8 cellular contexts compared by ENCODE assay signal in the genomic region with DNA sequence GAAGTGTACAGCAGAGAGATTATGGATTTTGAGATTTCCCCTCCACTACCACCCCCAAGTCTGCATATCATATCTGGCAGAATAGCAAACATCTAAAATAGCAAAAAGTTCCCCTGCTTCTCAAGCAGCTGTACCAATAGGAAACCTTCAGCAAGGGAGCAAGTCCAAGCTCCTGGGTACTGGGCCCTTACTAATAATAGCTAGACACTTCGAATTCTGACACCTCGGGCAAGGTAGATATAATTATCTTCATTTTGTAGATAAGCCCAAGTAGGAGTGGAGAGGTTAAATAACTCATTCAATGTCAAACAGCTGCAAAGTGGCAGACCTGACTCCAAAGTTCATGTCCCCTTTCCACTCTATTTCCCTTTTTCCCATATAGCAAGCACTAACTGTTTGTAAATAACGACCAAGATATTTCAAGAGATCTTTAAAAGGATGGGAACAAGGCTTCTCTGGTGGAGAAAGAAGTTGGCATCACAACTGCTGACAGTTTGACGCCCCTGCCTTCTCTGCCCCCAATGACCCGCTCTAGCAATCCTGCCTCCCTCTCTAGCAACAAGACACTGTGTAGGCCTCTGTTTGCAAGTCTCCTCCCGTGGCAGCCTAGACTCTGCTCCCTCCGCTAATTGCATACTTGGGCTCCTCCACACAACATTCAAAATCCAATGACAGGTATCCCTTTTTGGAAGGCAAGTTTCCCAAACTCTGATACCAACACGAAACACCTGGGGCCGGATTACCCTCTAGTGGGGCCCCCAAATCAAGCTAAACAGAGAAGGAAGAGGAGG. TPM values are rescaled to one million over a fixed set of nuclear protein-coding genes. Genes with fewer than 3 reads are reported as not detected.
DNase-seq lines count a peak whose midpoint lies in the region; ATAC-seq and TF ChIP-seq lines count a peak whose summit lies in the region.

No MANE protein-coding gene starts in this region.

- peaks cover 14% of the 10 kb centered on the region for H3K36me3 Mint-ChIP-seq in central memory CD8-positive, alpha-beta T cell (ENCODE audit: insufficient read depth)

- 0 out of 2 replicates have a peak, but pooled peaks cover 2% of the 10 kb centered on the region for H3K9me3 ChIP-seq in BE2C
- H3K9me3 ChIP-seq in upper lobe of right lung = no peaks in the 10 kb centered on the region

- H3K27ac ChIP-seq in upper lobe of right lung = peak overlapping the region; percentile 93

- H3K4me3 ChIP-seq in BE2C (ENCODE audit: low read depth, low read length) = peak overlapping the region; percentile 81
- H3K4me3 ChIP-seq in upper lobe of right lung = peak overlapping the region; percentile 96

- intact Hi-C loops in upper lobe of right lung (cut with DNase I) = no loop called here

- peaks cover 23% of the 10 kb centered on the region for H3K4me1 Mint-ChIP-seq in central memory CD8-positive, alpha-beta T cell

- H3K27ac Mint-ChIP-seq in central memory CD8-positive, alpha-beta T cell (ENCODE audit: low read depth) = peak overlapping the region; percentile 94

- ATAC-seq in GM21367 (IDR thresholded peaks at IDR 0.05; ENCODE audit: unreplicated experiment) (peak; percentile 24), upper lobe of right lung (peak; percentile 7), HG03097 (IDR thresholded peaks at IDR 0.05; ENCODE audit: low FRiP score, unreplicated experiment) (no peak)
- ATAC-seq in central memory CD8-positive, alpha-beta T cell (replicated peaks; ENCODE audit: extremely low read depth, poor library complexity, severe bottlenecking) = peak; percentile 26

- DNase-seq in BE2C (no peak), NCI-H82 treated with DMSO at 0.1 percent for 48 hours (lab: John Stamatoyannopoulos, UW; ENCODE audit: unreplicated experiment) (peak; percentile 7), medulla oblongata (ENCODE audit: extremely low spot score) (peak; percentile 27), upper lobe of right lung (no peak), ureter (ENCODE audit: low spot score) (no peak)
- peak in 1 of 2 donors; percentile 16 for DNase-seq in central memory CD8-positive, alpha-beta T cell (ENCODE audit: low spot score in 2 of 2)

- peaks cover 22% of the 10 kb centered on the region; the same call in 1 of the 2 replicates for H3K36me3 ChIP-seq in BE2C
- H3K36me3 ChIP-seq in upper lobe of right lung = no peaks in the 10 kb centered on the region

- no peaks in the 10 kb centered on the region; the same call in 1 of the 2 replicates for H3K27me3 ChIP-seq in BE2C
- no peaks in the 10 kb centered on the region for H3K27me3 ChIP-seq in upper lobe of right lung

- TF ChIP-seq CTCF in BE2C (IDR thresholded peaks at IDR 0.05; ENCODE audit: low read depth, low read length) (no peak), upper lobe of right lung (IDR thresholded peaks at IDR 0.05) (no peak)

- peaks cover 7% of the 10 kb centered on the region for H3K9me3 Mint-ChIP-seq in central memory CD8-positive, alpha-beta T cell

- H3K4me1 ChIP-seq in BE2C = peaks cover 4% of the 10 kb centered on the region; the same call in 1 of the 2 replicates
- peaks cover 11% of the 10 kb centered on the region for H3K4me1 ChIP-seq in upper lobe of right lung

- peaks cover 13% of the 10 kb centered on the region for H3K27me3 Mint-ChIP-seq in central memory CD8-positive, alpha-beta T cell

- peak overlapping the region; percentile 85 for H3K4me3 Mint-ChIP-seq in central memory CD8-positive, alpha-beta T cell

RNA-seq across cellular contexts. Expression of a gene that starts 18.7 kb away (rescaled TPM):
- polyA plus RNA-seq in BE2C (2012; ENCODE audit: insufficient read depth, insufficient read length, low read depth) = 147 TPM
- total RNA-seq in upper lobe of right lung (205 TPM), ureter (192 TPM)

RNA-seq across cellular contexts. Expression of a gene that starts 59.1 kb away (rescaled TPM):
- 62.7 TPM for polyA plus RNA-seq in BE2C (2012; ENCODE audit: insufficient read depth, insufficient read length, low read depth)
- total RNA-seq in upper lobe of right lung = not detected
- 0.36 TPM for total RNA-seq in ureter

Comparison
In these comparisons a context has a peak if more than half of its experiments do, and no peak if none do; other contexts are left out.
1. DNase-seq: peak in NCI-H82 treated with DMSO at 0.1 percent for 48 hours (single experiment) and medulla oblongata (single experiment); none in BE2C (single experiment), upper lobe of right lung (single experiment) and ureter (single experiment).